In genomic region chr7:45217358-45217757, GRCh38 we compare ENCODE assay signal across 10 cellular contexts. TPM values are rescaled to one million over a fixed set of nuclear protein-coding genes. Genes with fewer than 3 reads are reported as not detected.
A peak's percentile ranks its signal among the peaks of the same experiment; 100 is the strongest.
DNase-seq lines count a peak whose midpoint lies in the region; ATAC-seq and TF ChIP-seq lines count a peak whose summit lies in the region.
"Had no signal": no experiment of that assay in that cellular context is flagged by ENCODE, and none has a peak within 500 bp of the region (broad histone marks: within the 10 kb centered on the region; RNA-seq: fewer than 3 reads in every experiment).

No MANE protein-coding gene starts in this region.

- H3K27me3 ChIP-seq in AG04450 (ENCODE audit: control insufficient read depth, insufficient read depth, low read length) (peaks cover 24% of the 10 kb centered on the region), H7 (ENCODE audit: control insufficient read depth, insufficient read depth, low read length) (no peaks in the 10 kb centered on the region)

- no peak for ATAC-seq in HG02938 (IDR thresholded peaks at IDR 0.05; ENCODE audit: unreplicated experiment)

- DNase-seq in AG04450 (ENCODE audit: low read depth, low spot score) (no peak), H7 (peak; percentile 77), SW480 (ENCODE audit: low spot score) (peak; percentile 43), hepatic stellate cell (ENCODE audit: low spot score) (peak; percentile 27), dedifferentiated amniotic fluid mesenchymal stem cell (ENCODE audit: extremely low spot score) (no peak), COLO668 (lab: John Stamatoyannopoulos, UW; ENCODE audit: unreplicated experiment) (no peak), cerebellar nuclear complex (lab: John Stamatoyannopoulos, UW) (no peak)
- DNase-seq: dermis blood vessel endothelial cell, Karpas-422 had no signal

- POLR2A ChIA-PET in AG04450 (lab: Yijun Ruan, JAX), result no interaction called here

- no peak overlapping the region for H3K27ac ChIP-seq in AG04450 (ENCODE audit: low read depth, low read length)

- TF ChIP-seq CTCF in AG04450 (IDR thresholded peaks at IDR 0.05; ENCODE audit: low read depth, low read length), result peak; percentile 30

- no peaks in the 10 kb centered on the region for H3K9me3 ChIP-seq in AG04450 (ENCODE audit: control insufficient read depth, insufficient read depth, low read length)

- H3K4me3 ChIP-seq in AG04450 (ENCODE audit: low read depth, low read length) (no peak overlapping the region), H7 (ENCODE audit: insufficient read depth, low read depth, low read length) (no peak overlapping the region)

- CTCF ChIA-PET in AG04450 (lab: Charles Lee), result no interaction called here

- H3K36me3 ChIP-seq in H7 (replicated peaks; ENCODE audit: control insufficient read depth, insufficient read depth, low read length), result no peaks in the 10 kb centered on the region

RNA-seq across cellular contexts. Expression of gene RAMP3, which starts 59.8 kb away (rescaled TPM):
- not detected in 2 replicates for polyA plus RNA-seq in AG04450 (2011; rRNA removed)
- not detected in 2 replicates for polyA minus RNA-seq in AG04450 (2011; rRNA and poly(A)+ RNA removed)
- total RNA-seq in H7 (2014; rRNA removed; shearing (Covaris generic)), result 0.11 and 0.31 TPM in 2 replicates

Comparison
In these comparisons a context has a peak if more than half of its experiments do, and no peak if none do; other contexts are left out.
1. DNase-seq: peak in H7 (single experiment), SW480 (single experiment) and hepatic stellate cell (single experiment); none in AG04450 (single experiment), dedifferentiated amniotic fluid mesenchymal stem cell (single experiment), COLO668 (single experiment) and cerebellar nuclear complex (0 of 2).